8 cellular contexts compared by ENCODE assay signal in genomic region chr9:78439192-78439865, GRCh38.
DNase-seq lines count a peak whose midpoint lies in the region; ATAC-seq and TF ChIP-seq lines count a peak whose summit lies in the region.

No MANE protein-coding gene starts in this region.

- H3K27ac Mint-ChIP-seq in T-helper 2 cell treated with Interferon-gamma antibody and Interleukin-4, amounts not matched to agents 5 μg/mL and 100 μg/mL, for 36 hours: no peak overlapping the region

- in situ Hi-C loops in astrocyte of the cerebellum (cut with HindIII; ENCODE audit: low sequenced_read_pairs): no loop called here

- no peaks in the 10 kb centered on the region for H3K36me3 Mint-ChIP-seq in T-helper 2 cell treated with Interferon-gamma antibody and Interleukin-4, amounts not matched to agents 5 μg/mL and 100 μg/mL, for 36 hours (ENCODE audit: low read depth)

- peak; percentile 96 for TF ChIP-seq CTCF in GM10248 (IDR thresholded peaks at IDR 0.05; ENCODE audit: control extremely low read depth, extremely low read depth, low read depth, missing control alignments)
- peak; percentile 90 for TF ChIP-seq CTCF in astrocyte of the cerebellum (IDR thresholded peaks at IDR 0.05; ENCODE audit: low read depth, low read length, missing control alignments)
- TF ChIP-seq CTCF in hepatocyte (IDR thresholded peaks at IDR 0.05; ENCODE audit: poor library complexity): peak; percentile 98
- TF ChIP-seq CTCF in retinal pigment epithelial cell (conservative IDR thresholded peaks at IDR 0.05; ENCODE audit: low read depth, low read length): peak; percentile 91

- no peak overlapping the region for H3K4me3 Mint-ChIP-seq in T-helper 2 cell treated with Interferon-gamma antibody and Interleukin-4, amounts not matched to agents 5 μg/mL and 100 μg/mL, for 36 hours

- H3K9me2 ChIP-seq in hepatocyte (replicated peaks; ENCODE audit: insufficient read depth): no peaks in the 10 kb centered on the region

- CTCF ChIA-PET in GM10248 (lab: Yijun Ruan, JAX): interaction anchor here (0.6 to 2.2 kb wide), 21 partner anchors 8 to 381 kb away, joined by 3 to 9 read pairs (median 3); no protein-coding TSS in a partner anchor

- H3K4me3 ChIP-seq in astrocyte of the cerebellum (ENCODE audit: low read depth, low read length) (peak overlapping the region; percentile 32), hepatocyte (no peak overlapping the region), retinal pigment epithelial cell (ENCODE audit: low read length) (peak overlapping the region; percentile 30)

- DNase-seq in GM10248 (ENCODE audit: extremely low spot score) (peak; percentile 83), NCI-H1417 (lab: John Stamatoyannopoulos, UW) (peak; percentile 80 to 96 (median 85)), astrocyte of the cerebellum (ENCODE audit: low read depth) (peak; percentile 85), hepatocyte (ENCODE audit: low spot score) (peak; percentile 92), retinal pigment epithelial cell (ENCODE audit: low read depth) (peak; percentile 91)
- DNase-seq in T-helper 2 cell treated with Interferon-gamma antibody and Interleukin-4, amounts not matched to agents 5 μg/mL and 100 μg/mL, for 36 hours (ENCODE audit: low spot score): peak; percentile 34

- H3K4me1 Mint-ChIP-seq in T-helper 2 cell treated with Interferon-gamma antibody and Interleukin-4, amounts not matched to agents 5 μg/mL and 100 μg/mL, for 36 hours (ENCODE audit: low read depth): no peaks in the 10 kb centered on the region

- H3K27me3 Mint-ChIP-seq in T-helper 2 cell treated with Interferon-gamma antibody and Interleukin-4, amounts not matched to agents 5 μg/mL and 100 μg/mL, for 36 hours (ENCODE audit: low read depth): peaks cover 18% of the 10 kb centered on the region

- no peaks in the 10 kb centered on the region for H3K27me3 ChIP-seq in hepatocyte

- no peaks in the 10 kb centered on the region for H3K9me3 Mint-ChIP-seq in T-helper 2 cell treated with Interferon-gamma antibody and Interleukin-4, amounts not matched to agents 5 μg/mL and 100 μg/mL, for 36 hours

- H3K4me1 ChIP-seq in hepatocyte (ENCODE audit: insufficient read depth): peaks cover 5% of the 10 kb centered on the region

- H3K9me3 ChIP-seq in hepatocyte (ENCODE audit: low read depth): no peaks in the 10 kb centered on the region

- 11% methylated on average over 23 of the region's 23 CpGs for WGBS in hepatocyte (ENCODE audit: low lambda C conversion rate, missing lambda C conversion rate)

- no peaks in the 10 kb centered on the region for H4K20me1 ChIP-seq in hepatocyte (ENCODE audit: insufficient read depth, poor library complexity, severe bottlenecking)

- no peak overlapping the region for H2AFZ ChIP-seq in hepatocyte

- H3K4me2 ChIP-seq in hepatocyte: peak overlapping the region; percentile 71

- no peaks in the 10 kb centered on the region for H3K36me3 ChIP-seq in hepatocyte (replicated peaks; ENCODE audit: insufficient read depth, low read depth)

- H3K27ac ChIP-seq in hepatocyte: no peak overlapping the region

- POLR2A ChIA-PET in GM10248 (lab: Yijun Ruan, JAX): no interaction called here

- H3K79me2 ChIP-seq in hepatocyte: no peaks in the 10 kb centered on the region

- ATAC-seq in HG02678 (IDR thresholded peaks at IDR 0.05; ENCODE audit: unreplicated experiment) (peak; percentile 85), GM19397 (IDR thresholded peaks at IDR 0.05; ENCODE audit: unreplicated experiment) (no peak)

Comparison
In these comparisons a context has a peak if more than half of its experiments do, and no peak if none do; other contexts are left out.
1. DNase-seq: peak in every context shown above with its lines; median percentile 92 in hepatocyte; 91 in retinal pigment epithelial cell; 85 in NCI-H1417; 85 in astrocyte of the cerebellum; 83 in GM10248; 34 in T-helper 2 cell treated with Interferon-gamma antibody and Interleukin-4, amounts not matched to agents 5 μg/mL and 100 μg/mL, for 36 hours.